Comparison of ENCODE assay signal across 6 cellular contexts in genomic region chr13:90605690-90606089, GRCh38.
"Had no signal": no experiment of that assay in that cellular context is flagged by ENCODE, and none has a peak within 500 bp of the region (broad histone marks: within the 10 kb centered on the region; RNA-seq: fewer than 3 reads in every experiment).

No MANE protein-coding gene starts in this region.

- ATAC-seq: HepG2 had no signal

- DNase-seq: IMR-90, KBM-7, KG1 had no signal

- H3K27ac ChIP-seq: HL-60 had no signal

- FAIRE-seq: HepG2, HTR-8/SVneo had no signal
